Comparison of ENCODE assay signal across 17 cellular contexts in the genomic region with DNA sequence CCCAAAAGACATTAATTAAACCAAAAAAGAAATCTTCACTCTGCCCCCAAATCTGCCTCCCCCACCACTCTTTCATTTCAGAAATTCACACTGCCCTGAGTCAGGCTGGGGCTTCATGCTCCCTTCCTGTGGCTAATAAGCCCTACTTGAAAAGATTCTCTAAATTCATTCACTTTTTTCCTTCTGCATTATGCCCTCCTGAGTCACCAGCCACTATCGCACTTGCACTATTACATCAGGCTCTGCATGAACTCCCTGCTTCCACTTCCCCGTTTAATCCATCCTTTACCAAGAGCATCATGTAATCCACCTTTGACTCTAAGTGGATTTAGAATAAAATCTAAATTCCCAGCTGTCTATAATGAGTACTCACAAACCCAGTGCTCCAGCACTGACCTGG.
DNase-seq lines count a peak whose midpoint lies in the region; ATAC-seq and TF ChIP-seq lines count a peak whose summit lies in the region.
"Had no signal": no experiment of that assay in that cellular context is flagged by ENCODE, and none has a peak within 500 bp of the region (broad histone marks: within the 10 kb centered on the region; RNA-seq: fewer than 3 reads in every experiment).

No MANE protein-coding gene starts in this region.

- no peak overlapping the region for H3K9ac ChIP-seq in IMR-90 (ENCODE audit: low read depth, low read length)
- no peak overlapping the region for H3K9ac ChIP-seq in mesenchymal stem cell (ENCODE audit: low read length)

- no peaks in the 10 kb centered on the region for H3K27me3 ChIP-seq in CD4-positive, CD25-positive, alpha-beta regulatory T cell (ENCODE audit: control insufficient read depth, insufficient read depth, low read length)
- H3K27me3 ChIP-seq in IMR-90 (ENCODE audit: control insufficient read depth, insufficient read depth, low read length) (peaks cover 3% of the 10 kb centered on the region; the same call in 1 of the 2 replicates), mesenchymal stem cell (ENCODE audit: control insufficient read depth in 1 of 2, insufficient read depth in 1 of 2, low read length in 2 of 2) (no peaks in the 10 kb centered on the region), gastrocnemius medialis (no peaks in the 10 kb centered on the region)
- H3K27me3 ChIP-seq: testis had no signal

- no peaks in the 10 kb centered on the region for H3K36me3 Mint-ChIP-seq in CD4-positive, CD25-positive, alpha-beta regulatory T cell

- H2AK5ac ChIP-seq in IMR-90 (ENCODE audit: low read depth, low read length) = no peak overlapping the region
- no peak overlapping the region for H2AK5ac ChIP-seq in mesenchymal stem cell (ENCODE audit: low read length, severe bottlenecking)

- no peak overlapping the region for H2BK12ac ChIP-seq in mesenchymal stem cell (ENCODE audit: low read length in 2 of 2)

- no peak for TF ChIP-seq POLR2A in IMR-90 (IDR thresholded peaks at IDR 0.05; ENCODE audit: low read depth, low read length)
- no peak for TF ChIP-seq POLR2A in gastrocnemius medialis (IDR thresholded peaks at IDR 0.05)

- no peaks in the 10 kb centered on the region for H3K4me1 ChIP-seq in CD4-positive, CD25-positive, alpha-beta regulatory T cell (ENCODE audit: control insufficient read depth, insufficient read depth, low read length, poor library complexity, severe bottlenecking)
- H3K4me1 ChIP-seq in IMR-90 (ENCODE audit: control insufficient read depth, insufficient read depth, low read length) (peaks cover 2% of the 10 kb centered on the region; the same call in 1 of the 2 replicates), mesenchymal stem cell (ENCODE audit: control insufficient read depth, insufficient read depth, low read depth, low read length) (peaks cover 4% of the 10 kb centered on the region), gastrocnemius medialis (peaks cover 0 to 5% of the 10 kb centered on the region in 2 donors)

- H3K79me1 ChIP-seq in IMR-90 (ENCODE audit: low read depth in 1 of 2, low read length in 2 of 2) = no peaks in the 10 kb centered on the region
- no peaks in the 10 kb centered on the region for H3K79me1 ChIP-seq in mesenchymal stem cell (replicated peaks; ENCODE audit: low read length, poor library complexity, severe bottlenecking)

- WGBS in IMR-90 (ENCODE audit: extremely low coverage in 2 of 2, insufficient read length in 1 of 2), 2 experiments = no CpG with 5 or more reads among the region's 2 CpGs
- WGBS in mesenchymal stem cell = 40% methylated on average over 2 of the region's 2 CpGs

- peaks cover 0 to 28% (median 0%) of the 10 kb centered on the region in 4 donors for H3K4me1 Mint-ChIP-seq in CD4-positive, CD25-positive, alpha-beta regulatory T cell
- H3K4me1 Mint-ChIP-seq: endodermal cell had no signal

- in situ Hi-C loops in IMR-90 (cut with MboI; ENCODE audit: low sequenced_read_pairs) (no loop called here), gastrocnemius medialis (cut with MboI; ENCODE audit: low sequenced_read_pairs in 4 of 4) (no loop called here), GM13976 (cut with MboI; ENCODE audit: low sequenced_read_pairs, unreplicated experiment) (no loop called here)

- peaks cover 12% of the 10 kb centered on the region for H3K27me3 Mint-ChIP-seq in CD4-positive, CD25-positive, alpha-beta regulatory T cell

- H3K27ac Mint-ChIP-seq in CD4-positive, CD25-positive, alpha-beta regulatory T cell = peak overlapping the region; percentile 15 to 24 (median 16)
- H3K27ac Mint-ChIP-seq: endodermal cell had no signal

- H2BK5ac ChIP-seq in IMR-90 (ENCODE audit: low read depth, low read length, poor library complexity, severe bottlenecking) (no peak overlapping the region), mesenchymal stem cell (ENCODE audit: low read depth, low read length, poor library complexity, severe bottlenecking) (no peak overlapping the region)

- H3K27ac ChIP-seq in CD4-positive, CD25-positive, alpha-beta regulatory T cell (ENCODE audit: insufficient read depth, low read length, poor library complexity, severe bottlenecking) = no peak overlapping the region
- H3K27ac ChIP-seq in IMR-90 (ENCODE audit: insufficient read depth, low read length) (no peak overlapping the region), mesenchymal stem cell (ENCODE audit: low read length, poor library complexity, severe bottlenecking) (no peak overlapping the region), gastrocnemius medialis (no peak overlapping the region)
- H3K27ac ChIP-seq: testis had no signal

- no peak overlapping the region for H3K56ac ChIP-seq in IMR-90 (ENCODE audit: extremely low read depth, insufficient read depth, low read length)

- H3K4me3 ChIP-seq in CD4-positive, CD25-positive, alpha-beta regulatory T cell (ENCODE audit: low read depth, low read length) = no peak overlapping the region
- H3K4me3 ChIP-seq in IMR-90 (ENCODE audit: insufficient read depth, low read depth, low read length) = no peak overlapping the region
- no peak overlapping the region for H3K4me3 ChIP-seq in mesenchymal stem cell (ENCODE audit: insufficient read depth in 1 of 2, low read depth in 1 of 2, low read length in 2 of 2)
- H3K4me3 ChIP-seq in gastrocnemius medialis = no peak overlapping the region
- H3K4me3 ChIP-seq: GM12878, testis had no signal

- no peak overlapping the region for H4K5ac ChIP-seq in IMR-90 (ENCODE audit: low read depth, low read length)

- H3K14ac ChIP-seq in IMR-90 (replicated peaks; ENCODE audit: low read depth, low read length) (no peak overlapping the region), mesenchymal stem cell (ENCODE audit: low read length in 2 of 2) (no peak overlapping the region)

- H4K91ac ChIP-seq in IMR-90 (ENCODE audit: insufficient read depth, low read depth, low read length) (no peak overlapping the region), mesenchymal stem cell (ENCODE audit: low read length) (no peak overlapping the region)

- peaks cover 0 to 4% (median 0%) of the 10 kb centered on the region in 7 donors for H3K9me3 Mint-ChIP-seq in CD4-positive, CD25-positive, alpha-beta regulatory T cell

- H3K4ac ChIP-seq in IMR-90 (ENCODE audit: low read depth, low read length) = no peak overlapping the region
- no peak overlapping the region for H3K4ac ChIP-seq in mesenchymal stem cell (ENCODE audit: low read depth in 1 of 2, low read length in 2 of 2)

- dilution Hi-C loops in IMR-90 (cut with HindIII; ENCODE audit: low sequenced_read_pairs, unreplicated experiment) = no loop called here

- no TSS peak for BruUV-seq in IMR-90 (replicated peaks; lab: Mats Ljungman, UMichigan)

- no peaks in the 10 kb centered on the region for H3K36me3 ChIP-seq in CD4-positive, CD25-positive, alpha-beta regulatory T cell (ENCODE audit: control insufficient read depth, insufficient read depth, low read length)
- H3K36me3 ChIP-seq in IMR-90 (ENCODE audit: control insufficient read depth, insufficient read depth, low read length) (no peaks in the 10 kb centered on the region), mesenchymal stem cell (ENCODE audit: control insufficient read depth in 1 of 2, insufficient read depth in 2 of 2, low read depth in 1 of 2, low read length in 2 of 2) (no peaks in the 10 kb centered on the region), gastrocnemius medialis (no peaks in the 10 kb centered on the region)

- H4K8ac ChIP-seq in IMR-90 (ENCODE audit: low read depth in 2 of 2, low read length in 2 of 2) (no peak overlapping the region), mesenchymal stem cell (ENCODE audit: low read length) (no peak overlapping the region)

- H3K23ac ChIP-seq in IMR-90 (ENCODE audit: low read depth, low read length) (no peak overlapping the region), mesenchymal stem cell (ENCODE audit: low read length in 2 of 2) (no peak overlapping the region)

- ATAC-seq in CD4-positive, CD25-positive, alpha-beta regulatory T cell (ENCODE audit: low read depth in 2 of 2) = no peak
- ATAC-seq in IMR-90 (ENCODE audit: low read depth) (no peak), gastrocnemius medialis (no peak)
- ATAC-seq: GM12878 had no signal

- H3K18ac ChIP-seq in IMR-90 (ENCODE audit: low read depth, low read length) (no peak overlapping the region), mesenchymal stem cell (ENCODE audit: low read depth in 1 of 2, low read length in 2 of 2) (no peak overlapping the region)

- TF ChIP-seq RAD21 in IMR-90 (IDR thresholded peaks at IDR 0.05; ENCODE audit: low read length) = no peak

- intact Hi-C loops in IMR-90 (cut with micrococcal nuclease) (no loop called here), gastrocnemius medialis (cut with DNase I; ENCODE audit: low total_unique reads) (no loop called here)

- H2AFZ ChIP-seq in IMR-90 (replicated peaks; ENCODE audit: low read length, poor library complexity) (no peak overlapping the region), mesenchymal stem cell (ENCODE audit: low read depth, low read length) (no peak overlapping the region)

- no peaks in the 10 kb centered on the region for H3K9me3 ChIP-seq in CD4-positive, CD25-positive, alpha-beta regulatory T cell (ENCODE audit: control insufficient read depth in 2 of 2, low read length in 2 of 2)
- no peaks in the 10 kb centered on the region for H3K9me3 ChIP-seq in IMR-90 (ENCODE audit: control insufficient read depth, insufficient read depth, low read length)
- H3K9me3 ChIP-seq in mesenchymal stem cell (ENCODE audit: control insufficient read depth, low read length) = no peaks in the 10 kb centered on the region
- H3K9me3 ChIP-seq in gastrocnemius medialis = no peaks in the 10 kb centered on the region
- H3K9me3 ChIP-seq: testis had no signal

- no peaks in the 10 kb centered on the region for H3K9me1 ChIP-seq in IMR-90 (ENCODE audit: insufficient read depth, low read length)

- no peak overlapping the region for H2BK120ac ChIP-seq in IMR-90 (ENCODE audit: low read depth, low read length)
- H2BK120ac ChIP-seq in mesenchymal stem cell (ENCODE audit: low read depth, low read length) = no peak overlapping the region

- no peak overlapping the region for H2BK20ac ChIP-seq in IMR-90 (ENCODE audit: low read depth, low read length)

- TF ChIP-seq CTCF in IMR-90 (conservative IDR thresholded peaks at IDR 0.05; ENCODE audit: low read depth, low read length) = no peak
- TF ChIP-seq CTCF in gastrocnemius medialis (IDR thresholded peaks at IDR 0.05 in 4 of 5, conservative IDR thresholded peaks at IDR 0.05 in 1 of 5) = no peak
- no peak for TF ChIP-seq CTCF in GM13976 (IDR thresholded peaks at IDR 0.05; ENCODE audit: borderline replicate concordance, control extremely low read depth, extremely low read depth, insufficient read depth, missing control alignments)

- no peak overlapping the region for H2BK15ac ChIP-seq in IMR-90 (ENCODE audit: low read depth, low read length)
- H2BK15ac ChIP-seq in mesenchymal stem cell (ENCODE audit: low read depth, poor library complexity, severe bottlenecking) = no peak overlapping the region

- H2AK9ac ChIP-seq in IMR-90 (replicated peaks; ENCODE audit: low read depth, low read length, poor library complexity) = no peak overlapping the region

- no peaks in the 10 kb centered on the region for H4K20me1 ChIP-seq in IMR-90 (ENCODE audit: insufficient read depth, low read length)

- CTCF ChIA-PET in IMR-90 (lab: Yijun Ruan, JAX) = no interaction called here

- H3K4me2 ChIP-seq in IMR-90 (ENCODE audit: low read depth, low read length) (no peak overlapping the region), mesenchymal stem cell (ENCODE audit: low read length, poor library complexity, severe bottlenecking) (no peak overlapping the region)

- POLR2A ChIA-PET in IMR-90 (lab: Charles Lee; ENCODE audit: unreplicated experiment) = no interaction called here

- DNase-seq in CD4-positive, CD25-positive, alpha-beta regulatory T cell = no peak
- DNase-seq in IMR-90 = peak; percentile 28
- DNase-seq in amniotic epithelial cell (ENCODE audit: low read depth) = peak; percentile 71
- peak; percentile 76 for DNase-seq in mesenchymal stem cell
- DNase-seq in gastrocnemius medialis = no peak
- DNase-seq in LoVo (ENCODE audit: low spot score) = no peak
- no peak for DNase-seq in GM13976 (ENCODE audit: low spot score)
- DNase-seq in Ammon's horn (ENCODE audit: low spot score) = no peak
- DNase-seq: activated CD8-positive, alpha-beta memory T cell treated with anti-CD3 and anti-CD28 coated beads, Interleukin-2, amount 50 U/mL, for 4 hours; anterior cingulate cortex; endodermal cell; hypothalamus; KBM-7; NCI-H2081; OCI-M1; testis had no signal

- H3K4me3 Mint-ChIP-seq in CD4-positive, CD25-positive, alpha-beta regulatory T cell = no peak overlapping the region
- H3K4me3 Mint-ChIP-seq: endodermal cell had no signal

Comparison
In these comparisons a context has a peak if more than half of its experiments do, and no peak if none do; other contexts are left out.
1. DNase-seq: peak in IMR-90 (single experiment), amniotic epithelial cell (single experiment) and mesenchymal stem cell (single experiment); none in CD4-positive, CD25-positive, alpha-beta regulatory T cell (0 of 3), gastrocnemius medialis (0 of 2), LoVo (single experiment), GM13976 (single experiment) and Ammon's horn (single experiment).